Comparison of ENCODE assay signal across 9 cellular contexts in genomic region chr17:40598928-40599627, GRCh38. TPM values are rescaled to one million over a fixed set of nuclear protein-coding genes. Genes with fewer than 3 reads are reported as not detected.
A peak's percentile ranks its signal among the peaks of the same experiment; 100 is the strongest.
DNase-seq lines count a peak whose midpoint lies in the region; ATAC-seq, FAIRE-seq and TF ChIP-seq lines count a peak whose summit lies in the region.
"Had no signal": no experiment of that assay in that cellular context is flagged by ENCODE, and none has a peak within 500 bp of the region (broad histone marks: within the 10 kb centered on the region; RNA-seq: fewer than 3 reads in every experiment).

No MANE protein-coding gene starts in this region.

- no peak overlapping the region for H4K91ac ChIP-seq in IMR-90 (ENCODE audit: insufficient read depth, low read depth, low read length)

- TF ChIP-seq POLR2A in IMR-90 (IDR thresholded peaks at IDR 0.05; ENCODE audit: low read depth, low read length) (no peak), HepG2 (IDR thresholded peaks at IDR 0.05; ENCODE audit: insufficient read depth in 1 of 2, low read depth in 2 of 2, low read length in 2 of 2) (no peak)

- H3K4ac ChIP-seq in IMR-90 (ENCODE audit: low read depth, low read length) = no peak overlapping the region

- H4K5ac ChIP-seq in IMR-90 (ENCODE audit: low read depth, low read length) = no peak overlapping the region

- TF ChIP-seq CTCF in IMR-90 (conservative IDR thresholded peaks at IDR 0.05; ENCODE audit: low read depth, low read length) = no peak
- no peak for TF ChIP-seq CTCF in HepG2 (CRISPR knock-in tag; IDR thresholded peaks at IDR 0.05)
- TF ChIP-seq CTCF in tibial artery (IDR thresholded peaks at IDR 0.05) = no peak

- H3K4me3 ChIP-seq in IMR-90 (ENCODE audit: insufficient read depth, low read depth, low read length) (no peak overlapping the region), HepG2 (replicated peaks in 1 of 3; ENCODE audit: insufficient read depth in 1 of 3, low read depth in 2 of 3, low read length in 3 of 3) (no peak overlapping the region), tibial artery (peak overlapping the region in 1 of 2 donors; percentile 20)

- no peak overlapping the region for H4K8ac ChIP-seq in IMR-90 (ENCODE audit: low read depth in 2 of 2, low read length in 2 of 2)

- POLR2A ChIA-PET in IMR-90 (lab: Charles Lee; ENCODE audit: unreplicated experiment) = no interaction called here
- POLR2A ChIA-PET in HepG2 (lab: Yijun Ruan, JAX) = no interaction called here

- H3K27ac Mint-ChIP-seq in activated T-cell treated with anti-CD3 and anti-CD28 coated beads, Interleukin-2, amount 50 U/mL, for 72 hours = peak overlapping the region; percentile 94

- no peak overlapping the region for H2BK5ac ChIP-seq in IMR-90 (ENCODE audit: low read depth, low read length, poor library complexity, severe bottlenecking)

- no peak overlapping the region for H3K23ac ChIP-seq in IMR-90 (ENCODE audit: low read depth, low read length)

- 50% methylated on average over 1 of the region's 17 CpGs; no CpG with 5 or more reads in 1 of the 2 experiments for WGBS in IMR-90 (ENCODE audit: extremely low coverage in 2 of 2, insufficient read length in 1 of 2), 2 experiments
- WGBS in HepG2 (ENCODE audit: low lambda C conversion rate) = 71% methylated on average over 17 of the region's 17 CpGs

- BruUV-seq in IMR-90 (replicated peaks; lab: Mats Ljungman, UMichigan) (no TSS peak), HepG2 (replicated peaks; lab: Mats Ljungman, UMichigan) (no TSS peak)

- H4K20me1 ChIP-seq in IMR-90 (ENCODE audit: insufficient read depth, low read length) (no peaks in the 10 kb centered on the region), HepG2 (ENCODE audit: insufficient read depth, low read length) (no peaks in the 10 kb centered on the region)

- no peak for FAIRE-seq in HepG2 (lab: Jason Lieb, UNC)

- no peak overlapping the region for H2AK5ac ChIP-seq in IMR-90 (ENCODE audit: low read depth, low read length)

- no peak overlapping the region for H3K56ac ChIP-seq in IMR-90 (ENCODE audit: extremely low read depth, insufficient read depth, low read length)

- peaks cover 3 to 7% of the 10 kb centered on the region in 2 donors for H3K9me3 Mint-ChIP-seq in activated T-cell treated with anti-CD3 and anti-CD28 coated beads, Interleukin-2, amount 50 U/mL, for 72 hours

- no peak for TF ChIP-seq EP300 in HepG2 (IDR thresholded peaks at IDR 0.05; ENCODE audit: low read depth in 2 of 2, low read length in 2 of 2)
- TF ChIP-seq EP300 in HepG2 (CRISPR knock-in tag; IDR thresholded peaks at IDR 0.05; ENCODE audit: borderline replicate concordance) = no peak

- no peak for DNase-seq in Right ventricle myocardium inferior (ENCODE audit: missing footprints)
- DNase-seq in cardiac septum (ENCODE audit: low spot score) = no peak
- peak; percentile 37 for DNase-seq in IMR-90
- DNase-seq in activated T-cell treated with anti-CD3 and anti-CD28 coated beads, Interleukin-2, amount 50 U/mL, for 72 hours = peak; percentile 81 to 87
- DNase-seq in HepG2 (ENCODE audit: low spot score) = no peak
- DNase-seq in tibial artery = peak; percentile 47 to 90
- DNase-seq in mesenteric fat pad (ENCODE audit: low spot score) = no peak
- no peak for DNase-seq in midbrain (lab: John Stamatoyannopoulos, UW)

- no peak overlapping the region for H2BK20ac ChIP-seq in IMR-90 (ENCODE audit: low read depth, low read length)

- no peak overlapping the region for H2BK15ac ChIP-seq in IMR-90 (ENCODE audit: low read depth, low read length)

- H3K9ac ChIP-seq in IMR-90 (ENCODE audit: low read depth, low read length) (no peak overlapping the region), HepG2 (ENCODE audit: insufficient read depth, low read depth, low read length) (no peak overlapping the region)

- H3K79me2 ChIP-seq in HepG2 (ENCODE audit: insufficient read depth, low read length) = no peaks in the 10 kb centered on the region

- intact Hi-C loops in Right ventricle myocardium inferior (cut with DNase I) (no loop called here), cardiac septum (cut with DNase I) (no loop called here), IMR-90 (cut with micrococcal nuclease) (no loop called here), HepG2 (cut with micrococcal nuclease; ENCODE audit: unreplicated experiment) (no loop called here), tibial artery (cut with DNase I; ENCODE audit: low total_unique reads) (no loop called here)

- no peak overlapping the region for H2AK9ac ChIP-seq in IMR-90 (replicated peaks; ENCODE audit: low read depth, low read length, poor library complexity)

- no peak overlapping the region for H2BK120ac ChIP-seq in IMR-90 (ENCODE audit: low read depth, low read length)

- dilution Hi-C loops in IMR-90 (cut with HindIII; ENCODE audit: low sequenced_read_pairs, unreplicated experiment) = no loop called here

- H3K27ac ChIP-seq in IMR-90 (ENCODE audit: insufficient read depth, low read length) (no peak overlapping the region), HepG2 (ENCODE audit: extremely low read length, insufficient read depth, low read length) (no peak overlapping the region), tibial artery (peak overlapping the region; percentile 74 to 78)
- H3K27ac ChIP-seq: VCaP had no signal

- peaks cover 99% of the 10 kb centered on the region for H3K4me1 Mint-ChIP-seq in activated T-cell treated with anti-CD3 and anti-CD28 coated beads, Interleukin-2, amount 50 U/mL, for 72 hours (ENCODE audit: low read depth)

- H3K9me1 ChIP-seq in IMR-90 (ENCODE audit: insufficient read depth, low read length) = no peaks in the 10 kb centered on the region

- H3K36me3 ChIP-seq in IMR-90 (ENCODE audit: control insufficient read depth, insufficient read depth, low read length) (no peaks in the 10 kb centered on the region), HepG2 (replicated peaks in 1 of 2; ENCODE audit: control insufficient read depth in 1 of 2, insufficient read depth in 2 of 2, low read length in 2 of 2) (no peaks in the 10 kb centered on the region), tibial artery (no peaks in the 10 kb centered on the region)

- H3K36me3 Mint-ChIP-seq in activated T-cell treated with anti-CD3 and anti-CD28 coated beads, Interleukin-2, amount 50 U/mL, for 72 hours (ENCODE audit: insufficient read depth in 2 of 2) = peaks cover 9 to 13% of the 10 kb centered on the region in 2 donors

- H3K4me3 Mint-ChIP-seq in activated T-cell treated with anti-CD3 and anti-CD28 coated beads, Interleukin-2, amount 50 U/mL, for 72 hours = peak overlapping the region; percentile 68 to 79

- no peaks in the 10 kb centered on the region for H3K27me3 Mint-ChIP-seq in activated T-cell treated with anti-CD3 and anti-CD28 coated beads, Interleukin-2, amount 50 U/mL, for 72 hours (ENCODE audit: low read depth)

- H3K14ac ChIP-seq in IMR-90 (replicated peaks; ENCODE audit: low read depth, low read length) = no peak overlapping the region

- no peak overlapping the region; the same call in 1 of the 2 replicates for H3K4me2 ChIP-seq in IMR-90 (ENCODE audit: low read depth, low read length)
- H3K4me2 ChIP-seq in HepG2 (ENCODE audit: low read depth, low read length) = peak overlapping the region; percentile 43

- H3K18ac ChIP-seq in IMR-90 (ENCODE audit: low read depth, low read length) = no peak overlapping the region

- no peaks in the 10 kb centered on the region for H3K9me3 ChIP-seq in IMR-90 (ENCODE audit: control insufficient read depth, insufficient read depth, low read length)
- no peaks in the 10 kb centered on the region for H3K9me3 ChIP-seq in HepG2 (ENCODE audit: low read length)
- no peaks in the 10 kb centered on the region for H3K9me3 ChIP-seq in tibial artery

- H3K4me1 ChIP-seq in IMR-90 (ENCODE audit: control insufficient read depth, insufficient read depth, low read length) = no peaks in the 10 kb centered on the region
- peaks cover 39% of the 10 kb centered on the region for H3K4me1 ChIP-seq in HepG2 (ENCODE audit: insufficient read depth, low read length)
- H3K4me1 ChIP-seq in tibial artery = peaks cover 0 to 21% (median 10%) of the 10 kb centered on the region in 4 donors

- ATAC-seq in Right ventricle myocardium inferior (peak; percentile 53), IMR-90 (ENCODE audit: low read depth) (peak; percentile 46), HepG2 (no peak)
- ATAC-seq in activated T-cell treated with anti-CD3 and anti-CD28 coated beads, Interleukin-2, amount 50 U/mL, for 72 hours (replicated peaks in 1 of 2) = peak; percentile 63 to 70

- H3K79me1 ChIP-seq in IMR-90 (ENCODE audit: low read depth in 1 of 2, low read length in 2 of 2) = no peaks in the 10 kb centered on the region

- in situ Hi-C loops in IMR-90 (cut with MboI; ENCODE audit: low sequenced_read_pairs) (no loop called here), HepG2 (cut with HindIII; ENCODE audit: extremely low pct_ligation_motif_present, low pct_unique_long_range_greater_than_20kb) (no loop called here)

- H2AFZ ChIP-seq in IMR-90 (replicated peaks; ENCODE audit: low read length, poor library complexity) (peak overlapping the region; percentile 37), HepG2 (ENCODE audit: low read length) (no peak overlapping the region)

- no peak for TF ChIP-seq RAD21 in IMR-90 (IDR thresholded peaks at IDR 0.05; ENCODE audit: low read length)
- no peak for TF ChIP-seq RAD21 in HepG2 (CRISPR knock-in tag; IDR thresholded peaks at IDR 0.05)

- CTCF ChIA-PET in IMR-90 (lab: Yijun Ruan, JAX) (no interaction called here), HepG2 (lab: Yijun Ruan, JAX; ENCODE audit: low intra/inter-chr PET ratio, low total read pairs) (no interaction called here)

- peaks cover 12% of the 10 kb centered on the region for H3K27me3 ChIP-seq in IMR-90 (ENCODE audit: control insufficient read depth, insufficient read depth, low read length)
- H3K27me3 ChIP-seq in HepG2 (ENCODE audit: control insufficient read depth in 1 of 2, insufficient read depth in 2 of 2, low read length in 2 of 2) = peaks cover 1 to 3% of the 10 kb centered on the region in 2 experiments; a peak in 1 of 5 replicates
- no peaks in the 10 kb centered on the region for H3K27me3 ChIP-seq in tibial artery

RNA-seq across cellular contexts. Expression of gene CCR7, which starts 33.8 kb away (rescaled TPM):
- total RNA-seq in Right ventricle myocardium inferior (not detected), cardiac septum (0.32 TPM), IMR-90 (2012; rRNA removed) (0.28 and 0.36 TPM in 2 replicates), HepG2 (2016; rRNA removed; fragmentation: Illumina TruSeq; extraction: Trizol) (0.04 TPM in 1 of 2 replicates, not detected in the other), mesenteric fat pad (0.39 TPM)
- polyA plus RNA-seq in IMR-90 (2012; rRNA removed) (0.14 and 0.22 TPM in 2 replicates), HepG2 (2011; rRNA removed) (0.53 and 0.55 TPM in 2 replicates)
- 0.16 TPM in 1 of 2 replicates, not detected in the other for polyA plus RNA-seq in IMR-90 (2012; cell fraction: cytosol; rRNA removed)
- polyA plus RNA-seq in IMR-90 (2012; cell fraction: nucleus; rRNA removed; ENCODE audit: low replicate concordance) = 0.23 and 0.39 TPM in 2 replicates
- 100 to 1,000 TPM; 311 to 371 TPM for total RNA-seq in activated T-cell treated with anti-CD3 and anti-CD28 coated beads, Interleukin-2, amount 50 U/mL, for 72 hours
- total RNA-seq in HepG2 (2016; cell fraction: cytosol; rRNA removed; fragmentation: Illumina TruSeq; extraction: Trizol; ENCODE audit: low read depth) = not detected in 2 replicates
- 0.09 TPM in 1 of 2 replicates, not detected in the other for total RNA-seq in HepG2 (2016; cell fraction: insoluble cytoplasmic fraction; rRNA removed; fragmentation: Illumina TruSeq; extraction: Trizol)
- total RNA-seq in HepG2 (2016; cell fraction: membrane; rRNA removed; fragmentation: Illumina TruSeq; extraction: Trizol) = not detected in 2 replicates
- not detected in 2 replicates for total RNA-seq in HepG2 (2016; cell fraction: nucleus; rRNA removed; fragmentation: Illumina TruSeq; extraction: Trizol)
- 0.59 and 0.70 TPM in 2 replicates for polyA plus RNA-seq in HepG2 (2011; cell fraction: cytosol; rRNA removed)
- 0.31 and 1.1 TPM in 2 replicates for polyA plus RNA-seq in HepG2 (2011; cell fraction: nucleus; rRNA removed)
- polyA plus RNA-seq in HepG2 (2012) = 1.1 and 1.5 TPM in 2 replicates
- polyA plus RNA-seq in HepG2 (2016; cell fraction: cytosol; fragmentation: Illumina TruSeq; extraction: Trizol; ENCODE audit: low read depth) = not detected in 2 replicates
- not detected in 2 replicates for polyA plus RNA-seq in HepG2 (2016; cell fraction: insoluble cytoplasmic fraction; fragmentation: Illumina TruSeq; extraction: Trizol; ENCODE audit: low read depth)
- not detected in 2 replicates for polyA plus RNA-seq in HepG2 (2016; cell fraction: membrane; fragmentation: Illumina TruSeq; extraction: Trizol; ENCODE audit: low read depth)
- not detected in 2 replicates for polyA plus RNA-seq in HepG2 (2016; cell fraction: nucleus; fragmentation: Illumina TruSeq; extraction: Trizol; ENCODE audit: insufficient read depth, low read depth)
- 1.4 and 3.5 TPM in 2 replicates for polyA minus RNA-seq in HepG2 (2011; rRNA and poly(A)+ RNA removed; ENCODE audit: low replicate concordance)
- polyA minus RNA-seq in HepG2 (2011; cell fraction: cytosol; rRNA and poly(A)+ RNA removed) = 0.40 TPM in 1 of 2 replicates, not detected in the other
- 0.37 TPM in 1 of 2 replicates, not detected in the other for polyA minus RNA-seq in HepG2 (2011; cell fraction: nucleus; rRNA and poly(A)+ RNA removed)

RNA-seq across cellular contexts. Expression of gene SMARCE1, which starts 48.5 kb away (rescaled TPM):
- 56.9 TPM for total RNA-seq in Right ventricle myocardium inferior
- 77.7 TPM for total RNA-seq in cardiac septum
- 119 and 169 TPM in 2 replicates for total RNA-seq in IMR-90 (2012; rRNA removed)
- polyA plus RNA-seq in IMR-90 (2012; rRNA removed) = 62.4 and 66.2 TPM in 2 replicates
- 11.6 and 18.1 TPM in 2 replicates for polyA plus RNA-seq in IMR-90 (2012; cell fraction: cytosol; rRNA removed)
- polyA plus RNA-seq in IMR-90 (2012; cell fraction: nucleus; rRNA removed; ENCODE audit: low replicate concordance) = 4.9 and 36.3 TPM in 2 replicates
- total RNA-seq in activated T-cell treated with anti-CD3 and anti-CD28 coated beads, Interleukin-2, amount 50 U/mL, for 72 hours = 100 to 1,000 TPM in 1 of 2 donors, 10 to 100 TPM in 1; 98.1 to 114 TPM
- total RNA-seq in HepG2 (2016; rRNA removed; fragmentation: Illumina TruSeq; extraction: Trizol) = 127 and 168 TPM in 2 replicates
- total RNA-seq in HepG2 (2016; cell fraction: cytosol; rRNA removed; fragmentation: Illumina TruSeq; extraction: Trizol; ENCODE audit: low read depth) = 29.3 and 32.5 TPM in 2 replicates
- total RNA-seq in HepG2 (2016; cell fraction: insoluble cytoplasmic fraction; rRNA removed; fragmentation: Illumina TruSeq; extraction: Trizol) = 131 and 158 TPM in 2 replicates
- 43.0 and 52.4 TPM in 2 replicates for total RNA-seq in HepG2 (2016; cell fraction: membrane; rRNA removed; fragmentation: Illumina TruSeq; extraction: Trizol)
- 127 and 130 TPM in 2 replicates for total RNA-seq in HepG2 (2016; cell fraction: nucleus; rRNA removed; fragmentation: Illumina TruSeq; extraction: Trizol)
- 34.6 and 43.5 TPM in 2 replicates for polyA plus RNA-seq in HepG2 (2011; rRNA removed)
- polyA plus RNA-seq in HepG2 (2011; cell fraction: cytosol; rRNA removed) = 18.5 and 25.3 TPM in 2 replicates
- 28.3 and 35.1 TPM in 2 replicates for polyA plus RNA-seq in HepG2 (2011; cell fraction: nucleus; rRNA removed)
- polyA plus RNA-seq in HepG2 (2012) = 73.1 and 98.6 TPM in 2 replicates
- polyA plus RNA-seq in HepG2 (2016; cell fraction: cytosol; fragmentation: Illumina TruSeq; extraction: Trizol; ENCODE audit: low read depth) = 23.9 and 24.7 TPM in 2 replicates
- 212 and 228 TPM in 2 replicates for polyA plus RNA-seq in HepG2 (2016; cell fraction: insoluble cytoplasmic fraction; fragmentation: Illumina TruSeq; extraction: Trizol; ENCODE audit: low read depth)
- 29.4 and 33.5 TPM in 2 replicates for polyA plus RNA-seq in HepG2 (2016; cell fraction: membrane; fragmentation: Illumina TruSeq; extraction: Trizol; ENCODE audit: low read depth)
- 131 and 136 TPM in 2 replicates for polyA plus RNA-seq in HepG2 (2016; cell fraction: nucleus; fragmentation: Illumina TruSeq; extraction: Trizol; ENCODE audit: insufficient read depth, low read depth)
- 17.7 and 44.6 TPM in 2 replicates for polyA minus RNA-seq in HepG2 (2011; rRNA and poly(A)+ RNA removed; ENCODE audit: low replicate concordance)
- 18.0 and 20.6 TPM in 2 replicates for polyA minus RNA-seq in HepG2 (2011; cell fraction: cytosol; rRNA and poly(A)+ RNA removed)
- polyA minus RNA-seq in HepG2 (2011; cell fraction: nucleus; rRNA and poly(A)+ RNA removed) = 170 and 179 TPM in 2 replicates
- 73.5 TPM for total RNA-seq in mesenteric fat pad

Comparison
In these comparisons a context has a peak if more than half of its experiments do, and no peak if none do; other contexts are left out.
1. DNase-seq: peak in IMR-90 (single experiment), activated T-cell treated with anti-CD3 and anti-CD28 coated beads, Interleukin-2, amount 50 U/mL, for 72 hours (2 of 2) and tibial artery (2 of 2); none in Right ventricle myocardium inferior (single experiment), cardiac septum (single experiment), HepG2 (single experiment), mesenteric fat pad (single experiment) and midbrain (single experiment).
2. H3K27ac ChIP-seq: peak in tibial artery (2 of 2); none in IMR-90 (single experiment) and HepG2 (single experiment).
3. RNA of gene CCR7, which starts 33.8 kb away (total RNA-seq): 311 to 371 TPM in activated T-cell treated with anti-CD3 and anti-CD28 coated beads, Interleukin-2, amount 50 U/mL, for 72 hours; 0.39 TPM in mesenteric fat pad (single experiment), 0.28 to 0.36 TPM in IMR-90, 0.32 TPM in cardiac septum (single experiment), 0.04 to 0.09 TPM in HepG2 and not detected in Right ventricle myocardium inferior (single experiment); every median in the first group is over 100 times any median in the second.